ENCODE assay signal across 2 cellular contexts in the genomic region with DNA sequence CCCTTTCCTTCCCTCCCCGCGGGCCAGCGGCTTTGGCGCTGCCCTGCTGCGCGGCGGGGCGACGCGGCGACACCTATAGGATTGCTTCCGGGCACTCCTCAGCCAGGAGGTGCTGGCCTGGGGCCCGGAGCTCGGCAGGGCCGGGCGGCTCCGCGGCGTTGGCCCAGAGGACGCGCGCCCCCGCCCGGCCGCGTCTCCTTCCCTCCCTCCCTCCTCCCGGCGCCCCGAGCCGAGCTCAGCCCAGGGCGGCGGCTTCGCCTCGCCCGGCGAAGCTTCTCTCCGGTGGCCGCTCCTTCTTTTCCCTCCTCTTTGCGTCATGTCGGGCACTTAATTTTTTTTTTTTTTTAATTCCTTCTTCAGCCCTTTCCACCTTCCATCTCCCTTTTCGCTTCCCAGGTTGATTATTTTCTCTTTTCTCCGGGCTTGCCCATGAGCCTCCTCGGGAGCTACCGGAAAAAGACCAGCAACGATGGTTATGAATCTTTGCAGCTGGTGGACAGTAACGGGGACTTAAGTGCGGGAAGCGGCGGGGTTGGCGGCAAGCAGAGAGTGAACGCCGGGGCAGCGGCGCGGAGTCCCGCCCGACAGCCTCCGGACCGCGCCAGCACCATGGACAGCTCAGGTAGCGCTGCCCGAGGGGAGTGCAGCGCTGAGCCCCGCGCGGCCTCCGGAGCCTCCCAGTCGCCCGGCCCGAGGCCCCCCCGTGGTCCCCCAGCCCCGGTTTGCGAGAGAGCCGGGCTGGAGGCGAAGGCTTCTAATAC.
TF ChIP-seq lines count a peak whose summit lies in the region.

Gene DNAJC6 (plus strand): TSS at position 227 of the 761 bp plus-strand sequence. CDS start 203 bp downstream, at position 430.

TF ChIP-seq in HEK293, 187 proteins besides CTCF, POLR2A, EP300 and RAD21 (continued from another document and continues in another):
- TF ChIP-seq ZNF18 (tag by site-specific recombination; IDR thresholded peaks at IDR 0.05), result no peak
- TF ChIP-seq ZNF513 (tag by site-specific recombination; IDR thresholded peaks at IDR 0.05), result no peak
- no peak for TF ChIP-seq ZNF558 (tag by site-specific recombination; IDR thresholded peaks at IDR 0.05)
- TF ChIP-seq ZNF776 (tag by site-specific recombination; IDR thresholded peaks at IDR 0.05; ENCODE audit: borderline replicate concordance), result no peak
- no peak for TF ChIP-seq ZNF266 (tag by site-specific recombination; IDR thresholded peaks at IDR 0.05; ENCODE audit: low read depth)
- TF ChIP-seq GLIS1 (tag by site-specific recombination; IDR thresholded peaks at IDR 0.05), result peak; percentile 73
- no peak for TF ChIP-seq ZNF791 (tag by site-specific recombination; IDR thresholded peaks at IDR 0.05)
- no peak for TF ChIP-seq ZNF624 (tag by site-specific recombination; IDR thresholded peaks at IDR 0.05)
- TF ChIP-seq ZNF510 (tag by site-specific recombination; IDR thresholded peaks at IDR 0.05; ENCODE audit: insufficient replicate concordance), result no peak
- no peak for TF ChIP-seq ZNF112 (tag by site-specific recombination; IDR thresholded peaks at IDR 0.05)
- TF ChIP-seq ZNF416 (tag by site-specific recombination; IDR thresholded peaks at IDR 0.05), result no peak
- TF ChIP-seq, protein P1, sequence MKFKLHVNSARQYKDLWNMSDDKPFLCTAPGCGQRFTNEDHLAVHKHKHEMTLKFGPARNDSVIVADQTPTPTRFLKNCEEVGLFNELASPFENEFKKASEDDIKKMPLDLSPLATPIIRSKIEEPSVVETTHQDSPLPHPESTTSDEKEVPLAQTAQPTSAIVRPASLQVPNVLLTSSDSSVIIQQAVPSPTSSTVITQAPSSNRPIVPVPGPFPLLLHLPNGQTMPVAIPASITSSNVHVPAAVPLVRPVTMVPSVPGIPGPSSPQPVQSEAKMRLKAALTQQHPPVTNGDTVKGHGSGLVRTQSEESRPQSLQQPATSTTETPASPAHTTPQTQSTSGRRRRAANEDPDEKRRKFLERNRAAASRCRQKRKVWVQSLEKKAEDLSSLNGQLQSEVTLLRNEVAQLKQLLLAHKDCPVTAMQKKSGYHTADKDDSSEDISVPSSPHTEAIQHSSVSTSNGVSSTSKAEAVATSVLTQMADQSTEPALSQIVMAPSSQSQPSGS (tag by site-specific recombination; IDR thresholded peaks at IDR 0.05; ENCODE audit: low read depth), result no peak
- TF ChIP-seq GLIS2 (tag by site-specific recombination; IDR thresholded peaks at IDR 0.05), result peak; percentile 95
- TF ChIP-seq ZNF658 (tag by site-specific recombination; IDR thresholded peaks at IDR 0.05), result no peak
- no peak for TF ChIP-seq ZBTB7A (tag by site-specific recombination; IDR thresholded peaks at IDR 0.05; ENCODE audit: low read depth)
- TF ChIP-seq ZNF37A (tag by site-specific recombination; IDR thresholded peaks at IDR 0.05), result no peak
- no peak for TF ChIP-seq ZNF121 (tag by site-specific recombination; IDR thresholded peaks at IDR 0.05)
- no peak for TF ChIP-seq ZNF501 (tag by site-specific recombination; IDR thresholded peaks at IDR 0.05)
- 0 out of 2 replicates have a peak, but pooled peaks have one; percentile 6 for TF ChIP-seq GLI2 (tag by site-specific recombination; IDR thresholded peaks at IDR 0.05; ENCODE audit: borderline replicate concordance, low read depth)
- TF ChIP-seq ZFP69B (tag by site-specific recombination; IDR thresholded peaks at IDR 0.05), result no peak
- no peak for TF ChIP-seq ZNF292 (tag by site-specific recombination; IDR thresholded peaks at IDR 0.05; ENCODE audit: borderline replicate concordance, low read depth)
- no peak for TF ChIP-seq ZNF133 (tag by site-specific recombination; IDR thresholded peaks at IDR 0.05)
- TF ChIP-seq, protein P2, sequence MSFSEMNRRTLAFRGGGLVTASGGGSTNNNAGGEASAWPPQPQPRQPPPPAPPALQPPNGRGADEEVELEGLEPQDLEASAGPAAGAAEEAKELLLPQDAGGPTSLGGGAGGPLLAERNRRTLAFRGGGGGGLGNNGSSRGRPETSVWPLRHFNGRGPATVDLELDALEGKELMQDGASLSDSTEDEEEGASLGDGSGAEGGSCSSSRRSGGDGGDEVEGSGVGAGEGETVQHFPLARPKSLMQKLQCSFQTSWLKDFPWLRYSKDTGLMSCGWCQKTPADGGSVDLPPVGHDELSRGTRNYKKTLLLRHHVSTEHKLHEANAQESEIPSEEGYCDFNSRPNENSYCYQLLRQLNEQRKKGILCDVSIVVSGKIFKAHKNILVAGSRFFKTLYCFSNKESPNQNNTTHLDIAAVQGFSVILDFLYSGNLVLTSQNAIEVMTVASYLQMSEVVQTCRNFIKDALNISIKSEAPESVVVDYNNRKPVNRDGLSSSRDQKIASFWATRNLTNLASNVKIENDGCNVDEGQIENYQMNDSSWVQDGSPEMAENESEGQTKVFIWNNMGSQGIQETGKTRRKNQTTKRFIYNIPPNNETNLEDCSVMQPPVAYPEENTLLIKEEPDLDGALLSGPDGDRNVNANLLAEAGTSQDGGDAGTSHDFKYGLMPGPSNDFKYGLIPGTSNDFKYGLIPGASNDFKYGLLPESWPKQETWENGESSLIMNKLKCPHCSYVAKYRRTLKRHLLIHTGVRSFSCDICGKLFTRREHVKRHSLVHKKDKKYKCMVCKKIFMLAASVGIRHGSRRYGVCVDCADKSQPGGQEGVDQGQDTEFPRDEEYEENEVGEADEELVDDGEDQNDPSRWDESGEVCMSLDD (tag by site-specific recombination; IDR thresholded peaks at IDR 0.05), result peak; percentile 83
- peak; percentile 75 for TF ChIP-seq ZNF561 (tag by site-specific recombination; IDR thresholded peaks at IDR 0.05; ENCODE audit: borderline replicate concordance)

TF ChIP-seq in HepG2, 621 proteins besides CTCF, POLR2A, EP300 and RAD21 (continued from another document and continues in another):
- TF ChIP-seq, protein P3, sequence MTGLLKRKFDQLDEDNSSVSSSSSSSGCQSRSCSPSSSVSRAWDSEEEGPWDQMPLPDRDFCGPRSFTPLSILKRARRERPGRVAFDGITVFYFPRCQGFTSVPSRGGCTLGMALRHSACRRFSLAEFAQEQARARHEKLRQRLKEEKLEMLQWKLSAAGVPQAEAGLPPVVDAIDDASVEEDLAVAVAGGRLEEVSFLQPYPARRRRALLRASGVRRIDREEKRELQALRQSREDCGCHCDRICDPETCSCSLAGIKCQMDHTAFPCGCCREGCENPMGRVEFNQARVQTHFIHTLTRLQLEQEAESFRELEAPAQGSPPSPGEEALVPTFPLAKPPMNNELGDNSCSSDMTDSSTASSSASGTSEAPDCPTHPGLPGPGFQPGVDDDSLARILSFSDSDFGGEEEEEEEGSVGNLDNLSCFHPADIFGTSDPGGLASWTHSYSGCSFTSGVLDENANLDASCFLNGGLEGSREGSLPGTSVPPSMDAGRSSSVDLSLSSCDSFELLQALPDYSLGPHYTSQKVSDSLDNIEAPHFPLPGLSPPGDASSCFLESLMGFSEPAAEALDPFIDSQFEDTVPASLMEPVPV (CRISPR knock-in tag; IDR thresholded peaks at IDR 0.05), result peak; percentile 59; the same call in 1 of the 2 replicates
- TF ChIP-seq KDM4B (CRISPR knock-in tag; IDR thresholded peaks at IDR 0.05) (peak; percentile 78; the same call in 1 of the 2 replicates), CEBPG (CRISPR knock-in tag; IDR thresholded peaks at IDR 0.05) (no peak), ZNF841 (CRISPR knock-in tag; IDR thresholded peaks at IDR 0.05; ENCODE audit: borderline replicate concordance) (peak; percentile 58; the same call in 1 of the 2 replicates), ZNF549 (CRISPR knock-in tag; IDR thresholded peaks at IDR 0.05) (no peak), GZF1 (CRISPR knock-in tag; IDR thresholded peaks at IDR 0.05) (peak; percentile 90), DMTF1 (CRISPR knock-in tag; IDR thresholded peaks at IDR 0.05) (no peak), ZNF589 (CRISPR knock-in tag; conservative IDR thresholded peaks at IDR 0.05) (no peak; the same call in 1 of the 2 replicates), RXRB (CRISPR knock-in tag; IDR thresholded peaks at IDR 0.05; ENCODE audit: borderline replicate concordance) (peak; percentile 57; the same call in 1 of the 2 replicates), SMAD1 (CRISPR knock-in tag; IDR thresholded peaks at IDR 0.05; ENCODE audit: borderline replicate concordance, low read depth) (no peak), NFKB2 (CRISPR knock-in tag; IDR thresholded peaks at IDR 0.05; ENCODE audit: borderline replicate concordance) (peak; percentile 96), RBFOX2 (IDR thresholded peaks at IDR 0.05; ENCODE audit: low read depth, low read length) (no peak), SNAPC2 (CRISPR knock-in tag; IDR thresholded peaks at IDR 0.05) (0 out of 2 replicates have a peak, but pooled peaks have one; percentile 48), NKX3-1 (CRISPR knock-in tag; IDR thresholded peaks at IDR 0.05) (peak; percentile 99), GPN1 (CRISPR knock-in tag; IDR thresholded peaks at IDR 0.05; ENCODE audit: borderline replicate concordance) (peak; percentile 94; the same call in 1 of the 2 replicates), ZNF282 (IDR thresholded peaks at IDR 0.05; ENCODE audit: partially characterized antibody) (no peak), ZNF766 (CRISPR knock-in tag; IDR thresholded peaks at IDR 0.05; ENCODE audit: borderline replicate concordance) (peak; percentile 95), ZNF552 (CRISPR knock-in tag; IDR thresholded peaks at IDR 0.05; ENCODE audit: borderline replicate concordance) (peak; percentile 91), ZNF557 (CRISPR knock-in tag; IDR thresholded peaks at IDR 0.05) (peak; percentile 91), SMARCE1 (IDR thresholded peaks at IDR 0.05; ENCODE audit: borderline replicate concordance) (no peak), TERF1 (CRISPR knock-in tag; IDR thresholded peaks at IDR 0.05) (0 out of 2 replicates have a peak, but pooled peaks have one; percentile 85), ZBTB1 (CRISPR knock-in tag; IDR thresholded peaks at IDR 0.05; ENCODE audit: borderline replicate concordance) (peak; percentile 77; the same call in 1 of the 2 replicates), NFIC (IDR thresholded peaks at IDR 0.05; ENCODE audit: low read length) (no peak), ZNF546 (CRISPR knock-in tag; conservative IDR thresholded peaks at IDR 0.05) (peak; percentile 88)
- TF ChIP-seq, protein P4, sequence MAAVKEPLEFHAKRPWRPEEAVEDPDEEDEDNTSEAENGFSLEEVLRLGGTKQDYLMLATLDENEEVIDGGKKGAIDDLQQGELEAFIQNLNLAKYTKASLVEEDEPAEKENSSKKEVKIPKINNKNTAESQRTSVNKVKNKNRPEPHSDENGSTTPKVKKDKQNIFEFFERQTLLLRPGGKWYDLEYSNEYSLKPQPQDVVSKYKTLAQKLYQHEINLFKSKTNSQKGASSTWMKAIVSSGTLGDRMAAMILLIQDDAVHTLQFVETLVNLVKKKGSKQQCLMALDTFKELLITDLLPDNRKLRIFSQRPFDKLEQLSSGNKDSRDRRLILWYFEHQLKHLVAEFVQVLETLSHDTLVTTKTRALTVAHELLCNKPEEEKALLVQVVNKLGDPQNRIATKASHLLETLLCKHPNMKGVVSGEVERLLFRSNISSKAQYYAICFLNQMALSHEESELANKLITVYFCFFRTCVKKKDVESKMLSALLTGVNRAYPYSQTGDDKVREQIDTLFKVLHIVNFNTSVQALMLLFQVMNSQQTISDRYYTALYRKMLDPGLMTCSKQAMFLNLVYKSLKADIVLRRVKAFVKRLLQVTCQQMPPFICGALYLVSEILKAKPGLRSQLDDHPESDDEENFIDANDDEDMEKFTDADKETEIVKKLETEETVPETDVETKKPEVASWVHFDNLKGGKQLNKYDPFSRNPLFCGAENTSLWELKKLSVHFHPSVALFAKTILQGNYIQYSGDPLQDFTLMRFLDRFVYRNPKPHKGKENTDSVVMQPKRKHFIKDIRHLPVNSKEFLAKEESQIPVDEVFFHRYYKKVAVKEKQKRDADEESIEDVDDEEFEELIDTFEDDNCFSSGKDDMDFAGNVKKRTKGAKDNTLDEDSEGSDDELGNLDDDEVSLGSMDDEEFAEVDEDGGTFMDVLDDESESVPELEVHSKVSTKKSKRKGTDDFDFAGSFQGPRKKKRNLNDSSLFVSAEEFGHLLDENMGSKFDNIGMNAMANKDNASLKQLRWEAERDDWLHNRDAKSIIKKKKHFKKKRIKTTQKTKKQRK (IDR thresholded peaks at IDR 0.05; ENCODE audit: low read length), result no peak
- TF ChIP-seq, protein P5, sequence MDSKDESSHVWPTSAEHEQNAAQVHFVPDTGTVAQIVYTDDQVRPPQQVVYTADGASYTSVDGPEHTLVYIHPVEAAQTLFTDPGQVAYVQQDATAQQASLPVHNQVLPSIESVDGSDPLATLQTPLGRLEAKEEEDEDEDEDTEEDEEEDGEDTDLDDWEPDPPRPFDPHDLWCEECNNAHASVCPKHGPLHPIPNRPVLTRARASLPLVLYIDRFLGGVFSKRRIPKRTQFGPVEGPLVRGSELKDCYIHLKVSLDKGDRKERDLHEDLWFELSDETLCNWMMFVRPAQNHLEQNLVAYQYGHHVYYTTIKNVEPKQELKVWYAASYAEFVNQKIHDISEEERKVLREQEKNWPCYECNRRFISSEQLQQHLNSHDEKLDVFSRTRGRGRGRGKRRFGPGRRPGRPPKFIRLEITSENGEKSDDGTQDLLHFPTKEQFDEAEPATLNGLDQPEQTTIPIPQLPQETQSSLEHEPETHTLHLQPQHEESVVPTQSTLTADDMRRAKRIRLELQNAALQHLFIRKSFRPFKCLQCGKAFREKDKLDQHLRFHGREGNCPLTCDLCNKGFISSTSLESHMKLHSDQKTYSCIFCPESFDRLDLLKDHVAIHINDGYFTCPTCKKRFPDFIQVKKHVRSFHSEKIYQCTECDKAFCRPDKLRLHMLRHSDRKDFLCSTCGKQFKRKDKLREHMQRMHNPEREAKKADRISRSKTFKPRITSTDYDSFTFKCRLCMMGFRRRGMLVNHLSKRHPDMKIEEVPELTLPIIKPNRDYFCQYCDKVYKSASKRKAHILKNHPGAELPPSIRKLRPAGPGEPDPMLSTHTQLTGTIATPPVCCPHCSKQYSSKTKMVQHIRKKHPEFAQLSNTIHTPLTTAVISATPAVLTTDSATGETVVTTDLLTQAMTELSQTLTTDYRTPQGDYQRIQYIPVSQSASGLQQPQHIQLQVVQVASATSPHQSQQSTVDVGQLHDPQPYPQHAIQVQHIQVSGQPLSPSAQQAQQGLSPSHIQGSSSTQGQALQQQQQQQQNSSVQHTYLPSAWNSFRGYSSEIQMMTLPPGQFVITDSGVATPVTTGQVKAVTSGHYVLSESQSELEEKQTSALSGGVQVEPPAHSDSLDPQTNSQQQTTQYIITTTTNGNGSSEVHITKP (CRISPR knock-in tag; IDR thresholded peaks at IDR 0.05; ENCODE audit: low read depth), result no peak
